In the genomic region with DNA sequence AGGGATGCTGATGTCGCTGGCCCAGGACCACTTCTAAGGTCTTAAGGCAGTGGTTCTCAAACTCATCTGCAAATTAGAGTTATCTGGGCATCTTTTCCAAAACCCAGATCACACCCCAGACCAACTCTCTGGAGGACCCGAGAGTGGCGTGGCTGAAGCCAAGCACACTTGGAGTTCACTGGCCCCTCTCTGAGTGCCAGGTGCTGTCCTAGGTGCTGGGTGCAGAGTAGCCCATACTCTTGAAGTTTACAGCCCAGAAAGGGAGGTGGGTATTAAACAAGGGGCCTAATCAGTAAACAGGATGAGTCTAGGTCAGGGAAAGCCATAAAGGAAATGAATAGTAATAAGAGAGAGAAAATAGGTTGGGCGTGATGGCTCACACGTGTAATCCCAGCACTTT, we compare ENCODE assay signal across 1 cellular context.
TF ChIP-seq lines count a peak whose summit lies in the region.

No MANE protein-coding gene starts in this region.

TF ChIP-seq in GM23338, 12 proteins besides CTCF, POLR2A, EP300 and RAD21:
- TF ChIP-seq, protein P1, sequence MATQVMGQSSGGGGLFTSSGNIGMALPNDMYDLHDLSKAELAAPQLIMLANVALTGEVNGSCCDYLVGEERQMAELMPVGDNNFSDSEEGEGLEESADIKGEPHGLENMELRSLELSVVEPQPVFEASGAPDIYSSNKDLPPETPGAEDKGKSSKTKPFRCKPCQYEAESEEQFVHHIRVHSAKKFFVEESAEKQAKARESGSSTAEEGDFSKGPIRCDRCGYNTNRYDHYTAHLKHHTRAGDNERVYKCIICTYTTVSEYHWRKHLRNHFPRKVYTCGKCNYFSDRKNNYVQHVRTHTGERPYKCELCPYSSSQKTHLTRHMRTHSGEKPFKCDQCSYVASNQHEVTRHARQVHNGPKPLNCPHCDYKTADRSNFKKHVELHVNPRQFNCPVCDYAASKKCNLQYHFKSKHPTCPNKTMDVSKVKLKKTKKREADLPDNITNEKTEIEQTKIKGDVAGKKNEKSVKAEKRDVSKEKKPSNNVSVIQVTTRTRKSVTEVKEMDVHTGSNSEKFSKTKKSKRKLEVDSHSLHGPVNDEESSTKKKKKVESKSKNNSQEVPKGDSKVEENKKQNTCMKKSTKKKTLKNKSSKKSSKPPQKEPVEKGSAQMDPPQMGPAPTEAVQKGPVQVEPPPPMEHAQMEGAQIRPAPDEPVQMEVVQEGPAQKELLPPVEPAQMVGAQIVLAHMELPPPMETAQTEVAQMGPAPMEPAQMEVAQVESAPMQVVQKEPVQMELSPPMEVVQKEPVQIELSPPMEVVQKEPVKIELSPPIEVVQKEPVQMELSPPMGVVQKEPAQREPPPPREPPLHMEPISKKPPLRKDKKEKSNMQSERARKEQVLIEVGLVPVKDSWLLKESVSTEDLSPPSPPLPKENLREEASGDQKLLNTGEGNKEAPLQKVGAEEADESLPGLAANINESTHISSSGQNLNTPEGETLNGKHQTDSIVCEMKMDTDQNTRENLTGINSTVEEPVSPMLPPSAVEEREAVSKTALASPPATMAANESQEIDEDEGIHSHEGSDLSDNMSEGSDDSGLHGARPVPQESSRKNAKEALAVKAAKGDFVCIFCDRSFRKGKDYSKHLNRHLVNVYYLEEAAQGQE (IDR thresholded peaks at IDR 0.05; ENCODE audit: unreplicated experiment) = peak; percentile 62
- no peak for TF ChIP-seq JUNB (IDR thresholded peaks at IDR 0.05; ENCODE audit: unreplicated experiment)
